ENCODE assay signal across 23 cellular contexts in genomic region chr12:84814664-84815245, GRCh38.
DNase-seq lines count a peak whose midpoint lies in the region; ATAC-seq and TF ChIP-seq lines count a peak whose summit lies in the region.
"Had no signal": no experiment of that assay in that cellular context is flagged by ENCODE, and none has a peak within 500 bp of the region (broad histone marks: within the 10 kb centered on the region; RNA-seq: fewer than 3 reads in every experiment).

No MANE protein-coding gene starts in this region.

- intact Hi-C loops in activated CD4-positive, alpha-beta T cell treated with anti-CD3 and anti-CD28 coated beads for 36 hours (cut with DNase I, micrococcal nuclease): no loop called here

- H3K4me3 Mint-ChIP-seq in activated CD4-positive, alpha-beta T cell treated with anti-CD3 and anti-CD28 coated beads for 36 hours: no peak overlapping the region
- H3K4me3 Mint-ChIP-seq: effector memory CD8-positive, alpha-beta T cell; memory B cell; natural killer cell had no signal

- CTCF ChIA-PET in activated CD4-positive, alpha-beta T cell treated with anti-CD3 and anti-CD28 coated beads for 36 hours (lab: Charles Lee): no interaction called here

- ATAC-seq in HG02678 (IDR thresholded peaks at IDR 0.05; ENCODE audit: unreplicated experiment) (peak; percentile 16), SK-N-SH treated with all-trans-retinoic acid at 6 μM for 48 hours (peak; percentile 87), foreskin keratinocyte (peak; percentile 23), GM18867 (IDR thresholded peaks at IDR 0.05; ENCODE audit: unreplicated experiment) (no peak)
- ATAC-seq in activated CD4-positive, alpha-beta T cell treated with anti-CD3 and anti-CD28 coated beads for 36 hours: no peak
- ATAC-seq: effector memory CD8-positive, alpha-beta T cell; natural killer cell had no signal

- H3K4me1 ChIP-seq in foreskin keratinocyte: peaks cover 11% of the 10 kb centered on the region

- H3K4me1 Mint-ChIP-seq in activated CD4-positive, alpha-beta T cell treated with anti-CD3 and anti-CD28 coated beads for 36 hours: no peaks in the 10 kb centered on the region
- H3K4me1 Mint-ChIP-seq: memory B cell, natural killer cell had no signal

- DNase-seq in Daoy (ENCODE audit: low read depth) (peak; percentile 19), foreskin keratinocyte (peak in 1 of 2 donors; percentile 21), NCI-H524 (lab: John Stamatoyannopoulos, UW) (no peak)
- DNase-seq in stimulated activated CD4-positive, alpha-beta T cell treated with anti-CD3 and anti-CD28 coated beads, Interleukin-4, amount 100 ng/mL, for 24 hours: no peak
- DNase-seq in activated CD4-positive, alpha-beta T cell treated with anti-CD3 and anti-CD28 coated beads for 36 hours: no peak
- DNase-seq: activated CD4-positive, alpha-beta T cell treated with anti-CD3 and anti-CD28 coated beads for 4 hours; activated gamma-delta T cell; AML-193; amygdala; Calu3; effector memory CD8-positive, alpha-beta T cell; GDM1; hypothalamus; natural killer cell; NCI-H1105 treated with DMSO at 0.1 percent for 48 hours; posterior cingulate gyrus; stimulated activated CD8-positive, alpha-beta memory T cell treated with anti-CD3 and anti-CD28 coated beads, Interleukin-4, amount 100 ng/mL, for 48 hours; T-helper 9 cell had no signal

- no peaks in the 10 kb centered on the region for H3K27me3 ChIP-seq in foreskin keratinocyte
- H3K27me3 ChIP-seq: SJCRH30 had no signal

- no peak overlapping the region for H3K27ac Mint-ChIP-seq in activated CD4-positive, alpha-beta T cell treated with anti-CD3 and anti-CD28 coated beads for 36 hours
- H3K27ac Mint-ChIP-seq: effector memory CD8-positive, alpha-beta T cell; memory B cell; natural killer cell had no signal

- H3K36me3 Mint-ChIP-seq in activated CD4-positive, alpha-beta T cell treated with anti-CD3 and anti-CD28 coated beads for 36 hours (ENCODE audit: low read depth): no peaks in the 10 kb centered on the region
- H3K36me3 Mint-ChIP-seq: memory B cell, natural killer cell had no signal

- no peaks in the 10 kb centered on the region for H3K9me3 Mint-ChIP-seq in activated CD4-positive, alpha-beta T cell treated with anti-CD3 and anti-CD28 coated beads for 36 hours (ENCODE audit: low read depth)
- H3K9me3 Mint-ChIP-seq: memory B cell had no signal

- POLR2A ChIA-PET in activated CD4-positive, alpha-beta T cell treated with anti-CD3 and anti-CD28 coated beads for 36 hours (lab: Charles Lee): no interaction called here

- peaks cover 5% of the 10 kb centered on the region for H3K27me3 Mint-ChIP-seq in activated CD4-positive, alpha-beta T cell treated with anti-CD3 and anti-CD28 coated beads for 36 hours
- H3K27me3 Mint-ChIP-seq: effector memory CD8-positive, alpha-beta T cell; memory B cell had no signal

- no peak overlapping the region for H3K27ac ChIP-seq in foreskin keratinocyte
- H3K27ac ChIP-seq: SJCRH30 had no signal

- TF ChIP-seq CTCF in foreskin keratinocyte (conservative IDR thresholded peaks at IDR 0.05): no peak

TF ChIP-seq in SK-N-SH treated with all-trans-retinoic acid at 6 μM for 48 hours, 23 proteins besides CTCF, POLR2A, EP300 and RAD21:
- no peak for TF ChIP-seq OSR1 (CRISPR knock-in tag; IDR thresholded peaks at IDR 0.05)
- no peak for TF ChIP-seq SNAI2 (CRISPR knock-in tag; IDR thresholded peaks at IDR 0.05)
- TF ChIP-seq TOX (CRISPR knock-in tag; IDR thresholded peaks at IDR 0.05; ENCODE audit: borderline replicate concordance): no peak
- no peak for TF ChIP-seq PPARA (CRISPR knock-in tag; IDR thresholded peaks at IDR 0.05; ENCODE audit: borderline replicate concordance)
- TF ChIP-seq, protein P1, sequence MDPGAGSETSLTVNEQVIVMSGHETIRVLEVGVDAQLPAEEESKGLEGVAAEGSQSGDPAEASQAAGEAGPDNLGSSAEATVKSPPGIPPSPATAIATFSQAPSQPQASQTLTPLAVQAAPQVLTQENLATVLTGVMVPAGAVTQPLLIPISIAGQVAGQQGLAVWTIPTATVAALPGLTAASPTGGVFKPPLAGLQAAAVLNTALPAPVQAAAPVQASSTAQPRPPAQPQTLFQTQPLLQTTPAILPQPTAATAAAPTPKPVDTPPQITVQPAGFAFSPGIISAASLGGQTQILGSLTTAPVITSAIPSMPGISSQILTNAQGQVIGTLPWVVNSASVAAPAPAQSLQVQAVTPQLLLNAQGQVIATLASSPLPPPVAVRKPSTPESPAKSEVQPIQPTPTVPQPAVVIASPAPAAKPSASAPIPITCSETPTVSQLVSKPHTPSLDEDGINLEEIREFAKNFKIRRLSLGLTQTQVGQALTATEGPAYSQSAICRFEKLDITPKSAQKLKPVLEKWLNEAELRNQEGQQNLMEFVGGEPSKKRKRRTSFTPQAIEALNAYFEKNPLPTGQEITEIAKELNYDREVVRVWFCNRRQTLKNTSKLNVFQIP (CRISPR knock-in tag; IDR thresholded peaks at IDR 0.05; ENCODE audit: borderline replicate concordance, low read depth): no peak
- TF ChIP-seq ZC3H10 (CRISPR knock-in tag; IDR thresholded peaks at IDR 0.05): no peak
- no peak for TF ChIP-seq ESRRG (CRISPR knock-in tag; IDR thresholded peaks at IDR 0.05)
- TF ChIP-seq, protein P2, sequence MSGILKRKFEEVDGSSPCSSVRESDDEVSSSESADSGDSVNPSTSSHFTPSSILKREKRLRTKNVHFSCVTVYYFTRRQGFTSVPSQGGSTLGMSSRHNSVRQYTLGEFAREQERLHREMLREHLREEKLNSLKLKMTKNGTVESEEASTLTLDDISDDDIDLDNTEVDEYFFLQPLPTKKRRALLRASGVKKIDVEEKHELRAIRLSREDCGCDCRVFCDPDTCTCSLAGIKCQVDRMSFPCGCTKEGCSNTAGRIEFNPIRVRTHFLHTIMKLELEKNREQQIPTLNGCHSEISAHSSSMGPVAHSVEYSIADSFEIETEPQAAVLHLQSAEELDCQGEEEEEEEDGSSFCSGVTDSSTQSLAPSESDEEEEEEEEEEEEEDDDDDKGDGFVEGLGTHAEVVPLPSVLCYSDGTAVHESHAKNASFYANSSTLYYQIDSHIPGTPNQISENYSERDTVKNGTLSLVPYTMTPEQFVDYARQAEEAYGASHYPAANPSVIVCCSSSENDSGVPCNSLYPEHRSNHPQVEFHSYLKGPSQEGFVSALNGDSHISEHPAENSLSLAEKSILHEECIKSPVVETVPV (CRISPR knock-in tag; IDR thresholded peaks at IDR 0.05): no peak
- no peak for TF ChIP-seq TCF4 (CRISPR knock-in tag; IDR thresholded peaks at IDR 0.05; ENCODE audit: borderline replicate concordance)
- TF ChIP-seq ZFP3 (CRISPR knock-in tag; IDR thresholded peaks at IDR 0.05): no peak

Comparison
In these comparisons a context has a peak if more than half of its experiments do, and no peak if none do; other contexts are left out.
1. ATAC-seq: peak in HG02678 (single experiment), SK-N-SH treated with all-trans-retinoic acid at 6 μM for 48 hours (single experiment) and foreskin keratinocyte (single experiment); none in GM18867 (single experiment) and activated CD4-positive, alpha-beta T cell treated with anti-CD3 and anti-CD28 coated beads for 36 hours (single experiment).